Comparison of ENCODE assay signal across 8 cellular contexts in the genomic region with DNA sequence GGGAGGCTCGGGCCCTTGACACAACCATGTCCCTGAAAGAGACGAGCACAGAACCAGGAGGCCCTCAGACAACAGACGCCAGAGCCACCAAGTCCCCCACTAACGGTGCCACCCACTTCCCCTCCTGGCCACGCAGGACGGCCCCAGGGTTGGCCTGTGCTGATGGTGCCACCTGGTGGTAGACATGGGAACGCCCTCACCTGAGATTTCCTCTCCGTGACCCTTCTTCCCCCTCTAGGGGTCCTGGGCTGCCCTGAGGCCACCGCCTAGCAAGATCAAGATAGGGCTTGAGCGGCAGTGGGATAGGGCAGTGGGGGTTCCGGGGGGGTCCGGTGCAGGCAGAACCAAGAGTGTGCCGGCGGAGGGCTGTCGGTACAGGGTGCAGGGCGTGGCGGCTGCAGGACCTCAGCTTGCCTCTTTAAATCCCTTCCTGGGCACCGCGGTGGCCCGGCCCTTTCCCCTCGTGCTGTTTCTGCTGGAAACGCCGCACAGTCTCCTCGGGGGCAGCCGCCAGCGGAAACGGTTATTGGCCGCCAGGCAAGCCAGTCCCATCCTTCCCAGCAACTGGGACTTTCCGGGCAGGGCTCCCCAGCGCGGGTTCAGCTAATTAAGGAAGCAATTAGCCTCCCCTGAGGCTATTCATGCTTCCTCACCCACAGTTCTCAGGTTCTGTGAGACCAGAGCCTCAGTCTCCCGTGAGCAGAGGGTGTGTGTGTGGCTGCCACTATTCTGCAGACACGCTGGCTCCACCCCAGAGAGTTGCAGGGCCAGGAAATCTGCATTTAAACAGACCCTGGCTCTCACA.
DNase-seq lines count a peak whose midpoint lies in the region; ATAC-seq and TF ChIP-seq lines count a peak whose summit lies in the region.

No MANE protein-coding gene starts in this region.

- no peak for ATAC-seq in HG03135 (IDR thresholded peaks at IDR 0.05; ENCODE audit: unreplicated experiment)

- no peak overlapping the region for H3K27ac ChIP-seq in caudate nucleus (ENCODE audit: low read depth, low read length)

- peaks cover 15% of the 10 kb centered on the region; the same call in 1 of the 2 replicates for H3K4me1 ChIP-seq in ES-I3 (ENCODE audit: insufficient read depth, low read length)

- CTCF ChIA-PET in HEK293T (lab: Yijun Ruan, JAX): interaction anchor here (0.6 to 0.8 kb wide), 4 partner anchors 60 to 321 kb away, joined by 3 to 4 read pairs (median 3); no protein-coding TSS in a partner anchor

- POLR2A ChIA-PET in HEK293T (lab: Yijun Ruan, JAX): interaction anchor here (0.9 kb wide), 1 partner anchor 69 kb away, joined by 3 read pairs; no protein-coding TSS in a partner anchor

- peak; percentile 82 for DNase-seq in HEK293T (ENCODE audit: extremely low spot score)
- peak; percentile 65 to 72 for DNase-seq in NCI-H2081 (lab: John Stamatoyannopoulos, UW)
- DNase-seq in activated CD4-positive, CD25-positive, alpha-beta regulatory T cell (lab: John Stamatoyannopoulos, UW): peak; percentile 74 to 79 (median 76)
- peak in 51 of 61 donors; percentile 8 to 81 (median 47) for DNase-seq in caudate nucleus (lab: John Stamatoyannopoulos, UW)
- peak; percentile 26 for DNase-seq in kidney glomerular epithelial cell (lab: John Stamatoyannopoulos, UW)
- peak; percentile 71 to 77 (median 72) for DNase-seq in stimulated activated CD4-positive, alpha-beta T cell treated with anti-CD3 and anti-CD28 coated beads, Interleukin-1b, Interleukin-23, amount 100 ng/mL, for 24 hours (ENCODE audit: low read depth in 4 of 4, low spot score in 1 of 4)

- peak overlapping the region; percentile 52; the same call in 1 of the 2 replicates for H3K9ac ChIP-seq in ES-I3 (ENCODE audit: low read depth, low read length)

- no peaks in the 10 kb centered on the region for H3K36me3 ChIP-seq in ES-I3 (ENCODE audit: insufficient read depth, low read length)

- no peaks in the 10 kb centered on the region for H3K9me3 ChIP-seq in ES-I3 (ENCODE audit: control insufficient read depth, insufficient read depth, low read length)

TF ChIP-seq in HEK293T, 16 proteins besides CTCF, POLR2A, EP300 and RAD21:
- TF ChIP-seq FOXM1 (IDR thresholded peaks at IDR 0.05; ENCODE audit: borderline replicate concordance): no peak
- TF ChIP-seq FOXA1 (IDR thresholded peaks at IDR 0.05): no peak
- TF ChIP-seq TARDBP (IDR thresholded peaks at IDR 0.05): peak; percentile 72
- TF ChIP-seq LEF1 (IDR thresholded peaks at IDR 0.05; ENCODE audit: borderline replicate concordance): no peak

Comparison
In these comparisons a context has a peak if more than half of its experiments do, and no peak if none do; other contexts are left out.
1. DNase-seq: peak in every context shown above with its lines; median percentile 82 in HEK293T; 76 in activated CD4-positive, CD25-positive, alpha-beta regulatory T cell; 72 in stimulated activated CD4-positive, alpha-beta T cell treated with anti-CD3 and anti-CD28 coated beads, Interleukin-1b, Interleukin-23, amount 100 ng/mL, for 24 hours; 68 in NCI-H2081; 47 in caudate nucleus; 26 in kidney glomerular epithelial cell.